Comparison of ENCODE assay signal across 10 cellular contexts in genomic region chr14:58488550-58488949, GRCh38.
DNase-seq lines count a peak whose midpoint lies in the region; ATAC-seq and TF ChIP-seq lines count a peak whose summit lies in the region.
"Had no signal": no experiment of that assay in that cellular context is flagged by ENCODE, and none has a peak within 500 bp of the region (broad histone marks: within the 10 kb centered on the region; RNA-seq: fewer than 3 reads in every experiment).

No MANE protein-coding gene starts in this region.

- dilution Hi-C loops in mammary epithelial cell (cut with HindIII; ENCODE audit: low sequenced_read_pairs), result no loop called here

- intact Hi-C loops in Right ventricle myocardium superior (cut with DNase I) (no loop called here), mammary epithelial cell (cut with micrococcal nuclease) (no loop called here)

- DNase-seq in cardiac muscle cell (ENCODE audit: low read depth in 1 of 2, low spot score in 1 of 2) (peak in 1 of 2 donors; percentile 36), Right ventricle myocardium superior (no peak), MG63 (peak; percentile 58), mammary epithelial cell (peak; percentile 46), NCI-H2196 treated with DMSO at 0.1 percent for 48 hours (lab: John Stamatoyannopoulos, UW; ENCODE audit: unreplicated experiment) (no peak), NCI-H2196 (lab: John Stamatoyannopoulos, UW; ENCODE audit: unreplicated experiment) (no peak)
- DNase-seq in stimulated activated CD8-positive, alpha-beta memory T cell treated with anti-CD3 and anti-CD28 coated beads, Interleukin-4, amount 100 ng/mL, for 48 hours, result peak; percentile 30
- DNase-seq: left lung had no signal

- no peak overlapping the region for H3K9ac ChIP-seq in mammary epithelial cell (ENCODE audit: insufficient read depth, low read length)

- H3K27me3 ChIP-seq in cardiac muscle cell, result no peaks in the 10 kb centered on the region
- no peaks in the 10 kb centered on the region for H3K27me3 ChIP-seq in MG63
- no peaks in the 10 kb centered on the region for H3K27me3 ChIP-seq in mammary epithelial cell (ENCODE audit: insufficient read depth, low read length)
- H3K27me3 ChIP-seq: left lung, vagina had no signal

- no peaks in the 10 kb centered on the region for H4K20me1 ChIP-seq in mammary epithelial cell (ENCODE audit: insufficient read depth, low read length)

- no peaks in the 10 kb centered on the region for H3K9me3 ChIP-seq in cardiac muscle cell (ENCODE audit: low read depth)
- H3K9me3 ChIP-seq in MG63, result no peaks in the 10 kb centered on the region
- no peaks in the 10 kb centered on the region for H3K9me3 ChIP-seq in mammary epithelial cell (replicated peaks; ENCODE audit: insufficient read depth, low read length)
- H3K9me3 ChIP-seq: left lung, vagina had no signal

- H3K79me2 ChIP-seq in mammary epithelial cell (ENCODE audit: insufficient read depth, low read length), result no peaks in the 10 kb centered on the region

- ATAC-seq in Right ventricle myocardium superior (ENCODE audit: poor library complexity) (no peak), HG02588 (IDR thresholded peaks at IDR 0.05; ENCODE audit: unreplicated experiment) (no peak)
- ATAC-seq: left lung had no signal

- no TSS peak for BruUV-seq in mammary epithelial cell (replicated peaks; lab: Mats Ljungman, UMichigan)

- WGBS in mammary epithelial cell (ENCODE audit: low coverage, missing lambda C conversion rate), result 78% methylated on average over 1 of the region's 1 CpG

- H3K4me3 ChIP-seq in cardiac muscle cell (no peak overlapping the region), MG63 (no peak overlapping the region), mammary epithelial cell (replicated peaks in 1 of 3; ENCODE audit: insufficient read depth in 1 of 3, low read depth in 2 of 3, low read length in 3 of 3) (no peak overlapping the region)
- H3K4me3 ChIP-seq: left lung, vagina had no signal

- H2AFZ ChIP-seq in mammary epithelial cell (ENCODE audit: low read depth, low read length), result no peak overlapping the region

- in situ Hi-C loops in mammary epithelial cell (cut with MboI; ENCODE audit: low sequenced_read_pairs in 2 of 2), result no loop called here

- CTCF ChIA-PET in mammary epithelial cell (lab: Charles Lee; ENCODE audit: low non-redundant PET), result no interaction called here

- H3K4me1 ChIP-seq in cardiac muscle cell (ENCODE audit: low read depth) (no peaks in the 10 kb centered on the region), mammary epithelial cell (ENCODE audit: insufficient read depth, low read length) (no peaks in the 10 kb centered on the region)
- H3K4me1 ChIP-seq: left lung, vagina had no signal

- no peak overlapping the region for H3K4me2 ChIP-seq in mammary epithelial cell (ENCODE audit: insufficient read depth, low read depth, low read length)

- H3K36me3 ChIP-seq in cardiac muscle cell (peaks cover 36% of the 10 kb centered on the region), MG63 (peaks cover 4% of the 10 kb centered on the region), mammary epithelial cell (ENCODE audit: insufficient read depth, low read length) (peaks cover 14% of the 10 kb centered on the region)

- H3K27ac ChIP-seq in cardiac muscle cell (peak overlapping the region; percentile 32), mammary epithelial cell (ENCODE audit: insufficient read depth, low read depth, low read length) (no peak overlapping the region)
- H3K27ac ChIP-seq: left lung, vagina had no signal

- TF ChIP-seq CTCF in cardiac muscle cell (IDR thresholded peaks at IDR 0.05; ENCODE audit: low read depth, low read length) (no peak), mammary epithelial cell (conservative IDR thresholded peaks at IDR 0.05 in 1 of 2, IDR thresholded peaks at IDR 0.05 in 1 of 2; ENCODE audit: extremely low read depth in 1 of 2, insufficient read depth in 1 of 2, low read depth in 1 of 2, low read length in 2 of 2) (no peak)

Comparison
In these comparisons a context has a peak if more than half of its experiments do, and no peak if none do; other contexts are left out.
1. DNase-seq: peak in MG63 (single experiment), mammary epithelial cell (single experiment) and stimulated activated CD8-positive, alpha-beta memory T cell treated with anti-CD3 and anti-CD28 coated beads, Interleukin-4, amount 100 ng/mL, for 48 hours (single experiment); none in Right ventricle myocardium superior (single experiment), NCI-H2196 treated with DMSO at 0.1 percent for 48 hours (single experiment) and NCI-H2196 (single experiment).